Comparison of ENCODE assay signal across 8 cellular contexts in the genomic region with DNA sequence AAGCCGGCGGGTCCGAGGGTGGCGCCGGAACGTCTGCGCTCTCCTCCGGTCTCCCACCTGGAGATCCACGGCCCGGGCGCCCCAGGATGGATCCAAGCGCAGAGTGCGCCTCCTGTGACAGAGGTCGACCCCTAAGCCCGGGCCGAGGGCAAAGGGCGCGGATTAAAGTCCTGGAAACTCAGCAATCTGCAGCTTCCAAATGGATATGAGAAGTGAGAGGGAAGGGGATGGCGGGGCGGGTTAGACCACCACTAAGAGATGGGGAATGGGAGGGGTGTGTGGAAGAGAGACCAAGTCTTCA. TPM values are rescaled to one million over a fixed set of nuclear protein-coding genes. Genes with fewer than 3 reads are reported as not detected.
DNase-seq lines count a peak whose midpoint lies in the region; TF ChIP-seq lines count a peak whose summit lies in the region.

No MANE protein-coding gene starts in this region.

- H3K4me1 ChIP-seq in OCI-LY7 (ENCODE audit: insufficient read depth, low read length, poor library complexity, severe bottlenecking) (peaks cover 81% of the 10 kb centered on the region), esophagus (ENCODE audit: control insufficient read depth in 2 of 2, insufficient read depth in 2 of 2, low read length in 1 of 2) (peaks cover 12 to 21% of the 10 kb centered on the region in 2 donors), neutrophil (ENCODE audit: control insufficient read depth in 1 of 2, insufficient read depth in 1 of 2, low read depth in 1 of 2, low read length in 1 of 2) (peaks cover 63 to 66% of the 10 kb centered on the region in 2 experiments)

- DNase-seq in OCI-LY7 (ENCODE audit: low spot score) (no peak), KBM-7 (no peak), NCI-H2081 treated with DMSO at 0.1 percent for 48 hours (lab: John Stamatoyannopoulos, UW) (no peak), SHP77 (lab: John Stamatoyannopoulos, UW) (no peak)
- DNase-seq in stimulated activated CD8-positive, alpha-beta memory T cell treated with anti-CD3 and anti-CD28 coated beads, Interleukin-4, amount 100 ng/mL, for 48 hours = no peak

- peaks cover 44% of the 10 kb centered on the region for H3K36me3 ChIP-seq in OCI-LY7 (ENCODE audit: insufficient read depth, low read length)
- no peaks in the 10 kb centered on the region for H3K36me3 ChIP-seq in esophagus (ENCODE audit: control insufficient read depth in 2 of 2, insufficient read depth in 2 of 2, low read length in 1 of 2)
- H3K36me3 ChIP-seq in neutrophil = peaks cover 27% of the 10 kb centered on the region

- no peaks in the 10 kb centered on the region for H3K9me2 ChIP-seq in OCI-LY7 (ENCODE audit: insufficient read depth, low read length)

- CTCF ChIA-PET in OCI-LY7 (lab: Charles Lee; ENCODE audit: unreplicated experiment) = interaction anchor here (1.1 kb wide), 1 partner anchor 24 kb away, joined by 3 read pairs; no protein-coding TSS in a partner anchor

- H2AFZ ChIP-seq in OCI-LY7 (ENCODE audit: low read length) = peak overlapping the region; percentile 2; the same call in 1 of the 2 replicates

- TF ChIP-seq CTCF in C4-2B (conservative IDR thresholded peaks at IDR 0.05) (no peak), OCI-LY7 (conservative IDR thresholded peaks at IDR 0.05; ENCODE audit: low read length) (peak; percentile 4; the same call in 1 of the 2 replicates), neutrophil (IDR thresholded peaks at IDR 0.05) (no peak)

- WGBS in esophagus, 2 donors = 14 to 20% methylated on average over 20 of the region's 20 CpGs

- H3K9me3 ChIP-seq in OCI-LY7 (ENCODE audit: low read length) (no peaks in the 10 kb centered on the region), esophagus (ENCODE audit: control insufficient read depth in 2 of 2, insufficient read depth in 1 of 2, low read depth in 1 of 2, low read length in 1 of 2) (peaks cover 0 to 2% of the 10 kb centered on the region in 2 donors), neutrophil (no peaks in the 10 kb centered on the region)

- intact Hi-C loops in OCI-LY7 (cut with micrococcal nuclease; ENCODE audit: unreplicated experiment) = loop anchor here (5.0 to 10.0 kb wide), 2 partner anchors 236 to 361 kb away; a partner anchor contains a TSS

- H3K4me2 ChIP-seq in OCI-LY7 (ENCODE audit: low read length) = peak overlapping the region; percentile 79

- BruUV-seq in OCI-LY7 (replicated peaks; lab: Mats Ljungman, UMichigan) = no TSS peak

- H4K20me1 ChIP-seq in OCI-LY7 (ENCODE audit: insufficient read depth, low read length) = no peaks in the 10 kb centered on the region

- H3K27me3 ChIP-seq in esophagus (ENCODE audit: control insufficient read depth in 1 of 2, insufficient read depth in 2 of 2, low read length in 2 of 2) = no peaks in the 10 kb centered on the region
- H3K27me3 ChIP-seq in neutrophil = no peaks in the 10 kb centered on the region

- peak overlapping the region; percentile 84 for H3K27ac ChIP-seq in C4-2B
- peak overlapping the region; percentile 99 for H3K27ac ChIP-seq in OCI-LY7 (ENCODE audit: low read depth, low read length, poor library complexity, severe bottlenecking)
- H3K27ac ChIP-seq in esophagus (ENCODE audit: low read depth in 2 of 2, low read length in 1 of 2) = peak overlapping the region; percentile 78 to 85
- H3K27ac ChIP-seq in neutrophil = peak overlapping the region; percentile 95

- H3K4me3 ChIP-seq in OCI-LY7 (ENCODE audit: low read depth, low read length, poor library complexity, severe bottlenecking) = peak overlapping the region; percentile 82
- peak overlapping the region; percentile 43 to 69 for H3K4me3 ChIP-seq in esophagus (ENCODE audit: low read depth in 1 of 2, low read length in 2 of 2)
- peak overlapping the region; percentile 75 to 97 for H3K4me3 ChIP-seq in neutrophil (ENCODE audit: low read depth in 1 of 2, low read length in 1 of 2)

- POLR2A ChIA-PET in OCI-LY7 (lab: Charles Lee) = interaction anchor here (1.2 to 6.4 kb wide), 7 partner anchors 9 to 74 kb away, joined by 4 to 64 read pairs (median 6); a partner anchor contains a TSS

- in situ Hi-C loops in KBM-7 (cut with MboI; ENCODE audit: low pct_unique_long_range_greater_than_20kb, low sequenced_read_pairs) = no loop called here

- H3K79me2 ChIP-seq in OCI-LY7 (ENCODE audit: insufficient read depth, low read depth, low read length) = peaks cover 36% of the 10 kb centered on the region; the same call in 1 of the 2 replicates

RNA-seq across cellular contexts. Expression of a gene that starts 0.7 kb away (rescaled TPM):
- 69.2 and 79.5 TPM in 2 replicates for total RNA-seq in OCI-LY7 (2014; rRNA removed; shearing (Covaris generic))
- 101 and 108 TPM in 2 replicates for total RNA-seq in OCI-LY7 (2022)
- polyA plus RNA-seq in esophagus = 10 to 100 TPM; 17.6 to 18.2 TPM

RNA-seq across cellular contexts. Expression of a gene that starts 15.7 kb away (rescaled TPM):
- total RNA-seq in OCI-LY7 (2014; rRNA removed; shearing (Covaris generic)) = 18.4 and 24.4 TPM in 2 replicates
- 14.3 and 15.9 TPM in 2 replicates for total RNA-seq in OCI-LY7 (2022)
- 10 to 100 TPM; 22.9 to 25.5 TPM for polyA plus RNA-seq in esophagus

RNA-seq across cellular contexts. Expression of a gene that starts 15.8 kb away (rescaled TPM):
- total RNA-seq in OCI-LY7 (2014; rRNA removed; shearing (Covaris generic)) = 0.15 and 1.6 TPM in 2 replicates
- total RNA-seq in OCI-LY7 (2022) = 1.3 and 1.7 TPM in 2 replicates
- under 1 TPM; 0.16 to 0.82 TPM for polyA plus RNA-seq in esophagus

RNA-seq across cellular contexts. Expression of a gene that starts 26.8 kb away (rescaled TPM):
- total RNA-seq in OCI-LY7 (2014; rRNA removed; shearing (Covaris generic)) = 13.7 and 15.3 TPM in 2 replicates
- total RNA-seq in OCI-LY7 (2022) = 15.8 and 17.0 TPM in 2 replicates
- 1 to 10 TPM; 2.2 to 2.3 TPM for polyA plus RNA-seq in esophagus
